In the genomic region with DNA sequence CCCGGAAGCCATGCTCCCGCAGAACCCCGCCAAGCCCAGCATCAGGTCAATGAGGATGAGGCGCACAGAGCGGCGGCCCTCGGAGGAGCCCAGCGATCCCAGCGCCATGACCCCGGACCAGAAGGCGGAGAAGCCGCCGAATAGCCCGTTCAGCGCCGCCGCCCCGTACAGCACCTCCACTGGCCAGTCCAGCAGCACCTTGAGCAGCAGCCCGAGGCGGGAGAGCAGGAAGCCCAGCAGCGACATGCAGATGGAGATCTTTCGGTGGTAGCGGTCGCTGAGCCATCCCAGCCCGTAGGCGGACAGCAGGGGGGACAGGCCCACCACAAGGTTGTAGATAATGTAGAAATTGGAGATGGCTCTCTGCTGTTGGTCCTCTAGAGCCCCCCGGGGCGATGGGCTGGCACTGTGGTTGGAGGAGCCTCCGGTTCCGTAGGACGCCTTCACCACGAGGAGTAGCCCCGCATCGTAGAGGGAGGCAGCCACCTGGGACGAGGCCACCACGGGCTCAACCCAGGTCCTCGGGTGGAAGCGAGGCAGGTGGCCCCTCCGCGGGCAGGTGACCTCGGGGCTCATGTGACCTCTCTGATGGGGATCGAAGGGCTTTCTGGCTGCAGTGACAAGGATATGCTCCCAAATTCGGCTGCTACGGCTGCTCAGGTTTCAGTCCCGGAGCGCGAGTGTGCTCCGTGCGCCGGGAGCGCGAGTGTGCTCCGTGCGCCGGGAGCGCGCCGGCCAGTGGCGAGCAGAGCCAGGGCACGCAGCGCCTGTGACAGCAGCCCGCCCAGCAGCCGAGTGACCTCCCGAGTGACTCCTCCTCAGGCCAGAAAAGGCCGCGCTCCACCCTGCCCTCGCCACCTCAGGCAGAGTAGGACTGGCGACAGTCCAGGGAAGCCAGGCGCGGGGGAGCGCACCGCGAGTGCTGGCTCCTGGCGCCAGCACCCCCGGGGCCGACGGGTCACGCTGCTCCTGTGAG, we compare ENCODE assay signal across 11 cellular contexts. TPM values are rescaled to one million over a fixed set of nuclear protein-coding genes. Genes with fewer than 3 reads are reported as not detected.
DNase-seq lines count a peak whose midpoint lies in the region; ATAC-seq and TF ChIP-seq lines count a peak whose summit lies in the region.
"Had no signal": no experiment of that assay in that cellular context is flagged by ENCODE, and none has a peak within 500 bp of the region (broad histone marks: within the 10 kb centered on the region; RNA-seq: fewer than 3 reads in every experiment).

A gene with protein sequence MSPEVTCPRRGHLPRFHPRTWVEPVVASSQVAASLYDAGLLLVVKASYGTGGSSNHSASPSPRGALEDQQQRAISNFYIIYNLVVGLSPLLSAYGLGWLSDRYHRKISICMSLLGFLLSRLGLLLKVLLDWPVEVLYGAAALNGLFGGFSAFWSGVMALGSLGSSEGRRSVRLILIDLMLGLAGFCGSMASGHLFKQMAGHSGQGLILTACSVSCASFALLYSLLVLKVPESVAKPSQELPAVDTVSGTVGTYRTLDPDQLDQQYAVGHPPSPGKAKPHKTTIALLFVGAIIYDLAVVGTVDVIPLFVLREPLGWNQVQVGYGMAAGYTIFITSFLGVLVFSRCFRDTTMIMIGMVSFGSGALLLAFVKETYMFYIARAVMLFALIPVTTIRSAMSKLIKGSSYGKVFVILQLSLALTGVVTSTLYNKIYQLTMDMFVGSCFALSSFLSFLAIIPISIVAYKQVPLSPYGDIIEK (minus strand): TSS at position 771 of the 976 bp plus-strand sequence. CDS start 195 bp downstream, at position 576.

- H3K9me3 Mint-ChIP-seq in naive B cell = no peaks in the 10 kb centered on the region
- no peaks in the 10 kb centered on the region for H3K9me3 Mint-ChIP-seq in activated CD8-positive, alpha-beta T cell treated with anti-CD3 and anti-CD28 coated beads for 36 hours
- H3K9me3 Mint-ChIP-seq in activated naive CD8-positive, alpha-beta T cell treated with anti-CD3 and anti-CD28 coated beads, Interleukin-2, amount 50 U/mL, for 24 hours = no peaks in the 10 kb centered on the region

- WGBS in SK-N-SH (ENCODE audit: low lambda C conversion rate) = 10% methylated on average over 40 of the region's 78 CpGs

- peaks cover 4 to 33% (median 13%) of the 10 kb centered on the region in 3 donors for H3K4me1 Mint-ChIP-seq in naive B cell
- H3K4me1 Mint-ChIP-seq in activated CD8-positive, alpha-beta T cell treated with anti-CD3 and anti-CD28 coated beads for 36 hours (ENCODE audit: low read depth) = no peaks in the 10 kb centered on the region
- H3K4me1 Mint-ChIP-seq in activated naive CD8-positive, alpha-beta T cell treated with anti-CD3 and anti-CD28 coated beads, Interleukin-2, amount 50 U/mL, for 24 hours = no peaks in the 10 kb centered on the region

- no peak within 1 kb of the TSS for H2AFZ ChIP-seq in SK-N-SH (ENCODE audit: low read depth)

- H3K4me3 ChIP-seq in SK-N-SH (ENCODE audit: low read depth in 2 of 2, low read length in 1 of 2) = peak within 1 kb of the TSS; percentile 32 to 38; a peak in 3 of 4 replicates

- no peak within 1 kb of the TSS for H3K9ac ChIP-seq in SK-N-SH

- H3K36me3 Mint-ChIP-seq in naive B cell = peaks cover 4 to 7% of the 10 kb centered on the region in 2 donors
- no peaks in the 10 kb centered on the region for H3K36me3 Mint-ChIP-seq in activated CD8-positive, alpha-beta T cell treated with anti-CD3 and anti-CD28 coated beads for 36 hours (ENCODE audit: low read depth)
- H3K36me3 Mint-ChIP-seq in activated naive CD8-positive, alpha-beta T cell treated with anti-CD3 and anti-CD28 coated beads, Interleukin-2, amount 50 U/mL, for 24 hours (ENCODE audit: low read depth) = no peaks in the 10 kb centered on the region

- H3K27ac ChIP-seq in SK-N-SH (ENCODE audit: low read depth in 2 of 2, low read length in 1 of 2) (no peak within 1 kb of the TSS), foreskin keratinocyte (no peak within 1 kb of the TSS)
- H3K27ac ChIP-seq: gastroesophageal sphincter had no signal

- peaks cover 0 to 5% of the 10 kb centered on the region in 2 experiments; a peak in 1 of 4 replicates for H3K4me1 ChIP-seq in SK-N-SH (ENCODE audit: control insufficient read depth in 1 of 2, insufficient read depth in 2 of 2, low read depth in 1 of 2, low read length in 1 of 2)
- H3K4me1 ChIP-seq in foreskin keratinocyte = no peaks in the 10 kb centered on the region

- no peaks in the 10 kb centered on the region for H3K9me3 ChIP-seq in SK-N-SH
- H3K9me3 ChIP-seq: gastroesophageal sphincter had no signal

- H3K4me2 ChIP-seq in SK-N-SH = peak within 1 kb of the TSS; percentile 71

- CTCF ChIA-PET in SK-N-SH (lab: Yijun Ruan, JAX) = no interaction called here
- CTCF ChIA-PET in activated CD8-positive, alpha-beta T cell treated with anti-CD3 and anti-CD28 coated beads for 36 hours (lab: Charles Lee) = interaction anchor here (1.3 kb wide), 1 partner anchor 13 kb away, joined by 3 read pairs; no protein-coding TSS in a partner anchor

- intact Hi-C loops in activated CD8-positive, alpha-beta T cell treated with anti-CD3 and anti-CD28 coated beads for 36 hours (cut with micrococcal nuclease) = no loop called here

- H3K27ac Mint-ChIP-seq in naive B cell = peak within 1 kb of the TSS in 1 of 6 donors; percentile 78
- H3K27ac Mint-ChIP-seq in activated CD8-positive, alpha-beta T cell treated with anti-CD3 and anti-CD28 coated beads for 36 hours = no peak within 1 kb of the TSS
- H3K27ac Mint-ChIP-seq in activated naive CD8-positive, alpha-beta T cell treated with anti-CD3 and anti-CD28 coated beads, Interleukin-2, amount 50 U/mL, for 24 hours = no peak within 1 kb of the TSS

- peaks cover 25 to 44% (median 40%) of the 10 kb centered on the region in 3 donors for H3K27me3 Mint-ChIP-seq in naive B cell
- H3K27me3 Mint-ChIP-seq in activated CD8-positive, alpha-beta T cell treated with anti-CD3 and anti-CD28 coated beads for 36 hours = peaks cover 31% of the 10 kb centered on the region
- H3K27me3 Mint-ChIP-seq in activated naive CD8-positive, alpha-beta T cell treated with anti-CD3 and anti-CD28 coated beads, Interleukin-2, amount 50 U/mL, for 24 hours = peaks cover 33% of the 10 kb centered on the region

- H3K9me2 ChIP-seq in SK-N-SH = no peaks in the 10 kb centered on the region

- H3F3A ChIP-seq in SK-N-SH (replicated peaks; ENCODE audit: insufficient read depth) = no peaks in the 10 kb centered on the region

- no peaks in the 10 kb centered on the region for H3K79me2 ChIP-seq in SK-N-SH (ENCODE audit: insufficient read depth)

- ATAC-seq in foreskin keratinocyte = peak; percentile 14
- no peak for ATAC-seq in naive B cell (ENCODE audit: low read depth in 2 of 2)
- no peak for ATAC-seq in activated CD8-positive, alpha-beta T cell treated with anti-CD3 and anti-CD28 coated beads for 36 hours
- ATAC-seq in activated naive CD8-positive, alpha-beta T cell treated with anti-CD3 and anti-CD28 coated beads, Interleukin-2, amount 50 U/mL, for 24 hours = no peak
- ATAC-seq: gastroesophageal sphincter had no signal

- DNase-seq in AG08395 (ENCODE audit: low spot score) = peak; percentile 35
- peak; percentile 73 for DNase-seq in SK-N-SH
- DNase-seq in foreskin keratinocyte = no peak
- no peak for DNase-seq in naive B cell
- no peak for DNase-seq in NCI-H526 treated with DMSO at 0.1 percent for 48 hours (lab: John Stamatoyannopoulos, UW)
- DNase-seq in GM19240 (ENCODE audit: insufficient read length, low spot score) = no peak
- no peak for DNase-seq in activated CD8-positive, alpha-beta T cell treated with anti-CD3 and anti-CD28 coated beads for 36 hours
- no peak for DNase-seq in activated naive CD8-positive, alpha-beta T cell treated with anti-CD3 and anti-CD28 coated beads, Interleukin-2, amount 50 U/mL, for 24 hours
- DNase-seq: activated CD4-positive, alpha-beta T cell treated with anti-CD3 and anti-CD28 coated beads for 48 hours; MM.1S had no signal

- no peak for TF ChIP-seq EP300 in SK-N-SH (IDR thresholded peaks at IDR 0.05; ENCODE audit: borderline replicate concordance in 1 of 2, low read depth in 1 of 2, low read length in 1 of 2)

- no peaks in the 10 kb centered on the region for H4K20me1 ChIP-seq in SK-N-SH (ENCODE audit: insufficient read depth)

- TF ChIP-seq RAD21 in SK-N-SH (IDR thresholded peaks at IDR 0.05; ENCODE audit: low read length) = no peak

- H3K36me3 ChIP-seq in SK-N-SH (replicated peaks in 1 of 2; ENCODE audit: control insufficient read depth in 1 of 2, insufficient read depth in 2 of 2, low read length in 1 of 2) = no peaks in the 10 kb centered on the region
- H3K36me3 ChIP-seq: gastroesophageal sphincter had no signal

- H3K4me3 Mint-ChIP-seq in naive B cell = peak within 1 kb of the TSS in 6 of 8 donors; percentile 32 to 77 (median 51)
- H3K4me3 Mint-ChIP-seq in activated CD8-positive, alpha-beta T cell treated with anti-CD3 and anti-CD28 coated beads for 36 hours = no peak within 1 kb of the TSS
- H3K4me3 Mint-ChIP-seq in activated naive CD8-positive, alpha-beta T cell treated with anti-CD3 and anti-CD28 coated beads, Interleukin-2, amount 50 U/mL, for 24 hours = no peak within 1 kb of the TSS

- no peaks in the 10 kb centered on the region for H3K27me3 ChIP-seq in SK-N-SH (ENCODE audit: insufficient read depth)
- H3K27me3 ChIP-seq in foreskin keratinocyte = peaks cover 37% of the 10 kb centered on the region

- no peak for TF ChIP-seq CTCF in SK-N-SH (IDR thresholded peaks at IDR 0.05)
- TF ChIP-seq CTCF in foreskin keratinocyte (conservative IDR thresholded peaks at IDR 0.05) = no peak
- no peak for TF ChIP-seq CTCF in activated CD8-positive, alpha-beta T cell treated with anti-CD3 and anti-CD28 coated beads for 36 hours (IDR thresholded peaks at IDR 0.05)

- POLR2A ChIA-PET in SK-N-SH (lab: Yijun Ruan, JAX) = no interaction called here
- POLR2A ChIA-PET in activated CD8-positive, alpha-beta T cell treated with anti-CD3 and anti-CD28 coated beads for 36 hours (lab: Charles Lee) = no interaction called here

TF ChIP-seq in SK-N-SH, 30 proteins besides CTCF, POLR2A, EP300 and RAD21 (continues in another document):
- no peak for TF ChIP-seq RCOR1 (IDR thresholded peaks at IDR 0.05; ENCODE audit: low read length)
- TF ChIP-seq, protein P1, sequence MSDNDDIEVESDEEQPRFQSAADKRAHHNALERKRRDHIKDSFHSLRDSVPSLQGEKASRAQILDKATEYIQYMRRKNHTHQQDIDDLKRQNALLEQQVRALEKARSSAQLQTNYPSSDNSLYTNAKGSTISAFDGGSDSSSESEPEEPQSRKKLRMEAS (IDR thresholded peaks at IDR 0.05; ENCODE audit: low read depth) = no peak
- no peak for TF ChIP-seq TEAD4 (IDR thresholded peaks at IDR 0.05; ENCODE audit: borderline replicate concordance, insufficient read depth)
- no peak for TF ChIP-seq FOSL2 (IDR thresholded peaks at IDR 0.05; ENCODE audit: borderline replicate concordance, low read depth)
- TF ChIP-seq RXRA (IDR thresholded peaks at IDR 0.05; ENCODE audit: borderline replicate concordance, low read depth) = no peak
- no peak for TF ChIP-seq GATA2 (CRISPR knock-in tag; IDR thresholded peaks at IDR 0.05)

RNA-seq across cellular contexts. Expression of the gene that starts here (rescaled TPM):
- polyA plus RNA-seq in SK-N-SH (2012; rRNA removed) = not detected in 2 replicates
- polyA plus RNA-seq in SK-N-SH (2012; cell fraction: cytosol; rRNA removed) = not detected in 2 replicates
- polyA plus RNA-seq in SK-N-SH (2012; cell fraction: nucleus; rRNA removed) = not detected in 2 replicates
- total RNA-seq in foreskin keratinocyte = not detected in 2 replicates
- not detected in 2 replicates for polyA plus RNA-seq in foreskin keratinocyte
- under 1 TPM in 3 of 6 donors, not detected in 3; 0.14 to 0.22 (median 0.21) TPM for polyA plus RNA-seq in naive B cell (ENCODE audit: low read depth in 6 of 6)
- total RNA-seq in activated CD8-positive, alpha-beta T cell treated with anti-CD3 and anti-CD28 coated beads for 36 hours = not detected

Comparison
In these comparisons a context has a peak if more than half of its experiments do, and no peak if none do; other contexts are left out.
1. Peak in DNase-seq, H3K4me3 ChIP-seq and H3K4me2 ChIP-seq in SK-N-SH; RNA of the gene not detected or under 1 TPM.
2. Peak in ATAC-seq in foreskin keratinocyte; RNA of the gene not detected or under 1 TPM.
3. H3K4me3 Mint-ChIP-seq: peak in naive B cell (6 of 8); none in activated CD8-positive, alpha-beta T cell treated with anti-CD3 and anti-CD28 coated beads for 36 hours (single experiment) and activated naive CD8-positive, alpha-beta T cell treated with anti-CD3 and anti-CD28 coated beads, Interleukin-2, amount 50 U/mL, for 24 hours (single experiment).